12 cellular contexts compared by ENCODE assay signal in genomic region chr5:17951392-17952169, GRCh38.
DNase-seq lines count a peak whose midpoint lies in the region; ATAC-seq and TF ChIP-seq lines count a peak whose summit lies in the region.
"Had no signal": no experiment of that assay in that cellular context is flagged by ENCODE, and none has a peak within 500 bp of the region (broad histone marks: within the 10 kb centered on the region; RNA-seq: fewer than 3 reads in every experiment).

No MANE protein-coding gene starts in this region.

- H3K9me3 ChIP-seq in PC-3 (ENCODE audit: low read length): no peaks in the 10 kb centered on the region
- H3K9me3 ChIP-seq in hepatocyte (ENCODE audit: low read depth): no peaks in the 10 kb centered on the region
- peaks cover 35% of the 10 kb centered on the region for H3K9me3 ChIP-seq in Karpas-422 (ENCODE audit: low read length)
- H3K9me3 ChIP-seq in right atrium auricular region: peaks cover 0 to 13% of the 10 kb centered on the region in 2 donors
- H3K9me3 ChIP-seq: testis had no signal

- peak overlapping the region; percentile 99 for H3K27ac ChIP-seq in PC-3 (ENCODE audit: low read length)
- no peak overlapping the region for H3K27ac ChIP-seq in hepatocyte
- no peak overlapping the region for H3K27ac ChIP-seq in Karpas-422 (ENCODE audit: low read length)
- H3K27ac ChIP-seq in right atrium auricular region: no peak overlapping the region
- H3K27ac ChIP-seq: BLaER1 treated with 17β-estradiol and CSF1 and Interleukin-3, amounts not matched to agents 10 nM and 100 nM; testis had no signal

- peaks cover 22% of the 10 kb centered on the region for H3K4me1 ChIP-seq in PC-3 (ENCODE audit: insufficient read depth, low read length)
- H3K4me1 ChIP-seq in hepatocyte (ENCODE audit: insufficient read depth): no peaks in the 10 kb centered on the region
- no peaks in the 10 kb centered on the region for H3K4me1 ChIP-seq in Karpas-422 (ENCODE audit: low read length)
- H3K4me1 ChIP-seq in right atrium auricular region: no peaks in the 10 kb centered on the region
- H3K4me1 ChIP-seq: BLaER1 treated with 17β-estradiol and CSF1 and Interleukin-3, amounts not matched to agents 10 nM and 100 nM; testis had no signal

- H3K79me2 ChIP-seq in PC-3 (ENCODE audit: low read length): no peaks in the 10 kb centered on the region
- no peaks in the 10 kb centered on the region for H3K79me2 ChIP-seq in hepatocyte
- H3K79me2 ChIP-seq in Karpas-422 (ENCODE audit: low read length): no peaks in the 10 kb centered on the region

- DNase-seq in COR-L47 (lab: John Stamatoyannopoulos, UW) (peak; percentile 67), KBM-7 (peak; percentile 17), PC-3 (peak; percentile 98), hepatocyte (ENCODE audit: low spot score) (peak; percentile 16), Karpas-422 (no peak), right atrium auricular region (ENCODE audit: low spot score) (no peak)
- DNase-seq in activated CD4-positive, alpha-beta T cell treated with anti-CD3 and anti-CD28 coated beads, Interleukin-2, amount 10 ng/mL, durations not matched to agents 7 days and 5 days: no peak
- no peak for DNase-seq in T-helper 2 cell treated with Interferon-gamma antibody and Interleukin-4, amounts not matched to agents 5 μg/mL and 100 μg/mL, for 36 hours (ENCODE audit: low spot score)
- DNase-seq: dorsolateral prefrontal cortex, T-helper 1 cell, testis had no signal

- H3K9me2 ChIP-seq in PC-3 (replicated peaks; ENCODE audit: low read length): no peaks in the 10 kb centered on the region
- H3K9me2 ChIP-seq in hepatocyte (replicated peaks; ENCODE audit: insufficient read depth): no peaks in the 10 kb centered on the region
- no peaks in the 10 kb centered on the region for H3K9me2 ChIP-seq in Karpas-422 (replicated peaks; ENCODE audit: insufficient read depth, low read length)

- H2AFZ ChIP-seq in PC-3 (ENCODE audit: low read length) (peak overlapping the region; percentile 86), hepatocyte (no peak overlapping the region), Karpas-422 (ENCODE audit: low read length) (no peak overlapping the region)

- H3K27me3 ChIP-seq in PC-3 (ENCODE audit: low read length): no peaks in the 10 kb centered on the region
- H3K27me3 ChIP-seq in hepatocyte: no peaks in the 10 kb centered on the region
- no peaks in the 10 kb centered on the region for H3K27me3 ChIP-seq in Karpas-422 (ENCODE audit: low read length)
- H3K27me3 ChIP-seq in right atrium auricular region: no peaks in the 10 kb centered on the region
- H3K27me3 ChIP-seq: BLaER1 treated with 17β-estradiol and CSF1 and Interleukin-3, amounts not matched to agents 10 nM and 100 nM; dorsolateral prefrontal cortex; testis had no signal

- peak; percentile 94 for ATAC-seq in PC-3

- peaks cover 15% of the 10 kb centered on the region for H3K9me3 Mint-ChIP-seq in activated CD4-positive, alpha-beta T cell treated with anti-CD3 and anti-CD28 coated beads, Interleukin-2, amount 10 ng/mL, durations not matched to agents 7 days and 5 days
- peaks cover 69% of the 10 kb centered on the region for H3K9me3 Mint-ChIP-seq in T-helper 2 cell treated with Interferon-gamma antibody and Interleukin-4, amounts not matched to agents 5 μg/mL and 100 μg/mL, for 36 hours

- H3K4me1 Mint-ChIP-seq in activated CD4-positive, alpha-beta T cell treated with anti-CD3 and anti-CD28 coated beads, Interleukin-2, amount 10 ng/mL, durations not matched to agents 7 days and 5 days: no peaks in the 10 kb centered on the region
- H3K4me1 Mint-ChIP-seq in T-helper 2 cell treated with Interferon-gamma antibody and Interleukin-4, amounts not matched to agents 5 μg/mL and 100 μg/mL, for 36 hours (ENCODE audit: low read depth): no peaks in the 10 kb centered on the region

- no peaks in the 10 kb centered on the region for H3K36me3 Mint-ChIP-seq in activated CD4-positive, alpha-beta T cell treated with anti-CD3 and anti-CD28 coated beads, Interleukin-2, amount 10 ng/mL, durations not matched to agents 7 days and 5 days (ENCODE audit: low read depth)
- no peaks in the 10 kb centered on the region for H3K36me3 Mint-ChIP-seq in T-helper 2 cell treated with Interferon-gamma antibody and Interleukin-4, amounts not matched to agents 5 μg/mL and 100 μg/mL, for 36 hours (ENCODE audit: low read depth)

- peak overlapping the region; percentile 90 for H3K4me2 ChIP-seq in PC-3 (ENCODE audit: low read length)
- no peak overlapping the region for H3K4me2 ChIP-seq in hepatocyte
- no peak overlapping the region for H3K4me2 ChIP-seq in Karpas-422 (ENCODE audit: low read depth, low read length, poor library complexity, severe bottlenecking)
- H3K4me2 ChIP-seq: BLaER1 treated with 17β-estradiol and CSF1 and Interleukin-3, amounts not matched to agents 10 nM and 100 nM had no signal

- H3K9ac ChIP-seq in PC-3 (ENCODE audit: low read length) (peak overlapping the region; percentile 80), Karpas-422 (ENCODE audit: low read length) (no peak overlapping the region)
- H3K9ac ChIP-seq: BLaER1 treated with 17β-estradiol and CSF1 and Interleukin-3, amounts not matched to agents 10 nM and 100 nM had no signal

- no peak overlapping the region for H3K4me3 Mint-ChIP-seq in activated CD4-positive, alpha-beta T cell treated with anti-CD3 and anti-CD28 coated beads, Interleukin-2, amount 10 ng/mL, durations not matched to agents 7 days and 5 days
- H3K4me3 Mint-ChIP-seq in T-helper 2 cell treated with Interferon-gamma antibody and Interleukin-4, amounts not matched to agents 5 μg/mL and 100 μg/mL, for 36 hours: no peak overlapping the region

- H3K4me3 ChIP-seq in PC-3 (ENCODE audit: low read length) (peak overlapping the region; percentile 61), hepatocyte (no peak overlapping the region), Karpas-422 (ENCODE audit: low read length) (no peak overlapping the region), right atrium auricular region (no peak overlapping the region)
- H3K4me3 ChIP-seq: BLaER1 treated with 17β-estradiol and CSF1 and Interleukin-3, amounts not matched to agents 10 nM and 100 nM; dorsolateral prefrontal cortex; testis had no signal

- H4K20me1 ChIP-seq in PC-3 (ENCODE audit: low read length) (no peaks in the 10 kb centered on the region), hepatocyte (ENCODE audit: insufficient read depth, poor library complexity, severe bottlenecking) (no peaks in the 10 kb centered on the region), Karpas-422 (ENCODE audit: insufficient read depth, low read depth, low read length) (no peaks in the 10 kb centered on the region)
- H4K20me1 ChIP-seq: BLaER1 treated with 17β-estradiol and CSF1 and Interleukin-3, amounts not matched to agents 10 nM and 100 nM had no signal

- intact Hi-C loops in PC-3 (cut with micrococcal nuclease): loop anchor here (1.0 to 5.0 kb wide), 5 partner anchors 41 to 734 kb away; partner anchors contain the start of gene BASP1

- 57% methylated on average over 9 of the region's 9 CpGs for WGBS in hepatocyte (ENCODE audit: low lambda C conversion rate, missing lambda C conversion rate)

- peak; percentile 91 for TF ChIP-seq CTCF in PC-3 (conservative IDR thresholded peaks at IDR 0.05; ENCODE audit: low read depth, low read length)
- TF ChIP-seq CTCF in hepatocyte (IDR thresholded peaks at IDR 0.05; ENCODE audit: poor library complexity): peak; percentile 6
- no peak for TF ChIP-seq CTCF in right atrium auricular region (IDR thresholded peaks at IDR 0.05)

- no peaks in the 10 kb centered on the region for H3K36me3 ChIP-seq in PC-3 (ENCODE audit: low read depth, low read length)
- no peaks in the 10 kb centered on the region for H3K36me3 ChIP-seq in hepatocyte (replicated peaks; ENCODE audit: insufficient read depth, low read depth)
- H3K36me3 ChIP-seq in Karpas-422 (ENCODE audit: insufficient read depth, low read length): no peaks in the 10 kb centered on the region
- H3K36me3 ChIP-seq in right atrium auricular region: no peaks in the 10 kb centered on the region
- H3K36me3 ChIP-seq: BLaER1 treated with 17β-estradiol and CSF1 and Interleukin-3, amounts not matched to agents 10 nM and 100 nM had no signal

- H3K27ac Mint-ChIP-seq in activated CD4-positive, alpha-beta T cell treated with anti-CD3 and anti-CD28 coated beads, Interleukin-2, amount 10 ng/mL, durations not matched to agents 7 days and 5 days: no peak overlapping the region
- H3K27ac Mint-ChIP-seq in T-helper 2 cell treated with Interferon-gamma antibody and Interleukin-4, amounts not matched to agents 5 μg/mL and 100 μg/mL, for 36 hours: no peak overlapping the region

- no peaks in the 10 kb centered on the region for H3F3A ChIP-seq in PC-3 (ENCODE audit: low read length, unreplicated experiment)

- POLR2A ChIA-PET in PC-3 (lab: Charles Lee; ENCODE audit: unreplicated experiment): interaction anchor here (0.6 kb wide), 2 partner anchors 8 to 549 kb away, joined by 7 to 10 read pairs; no protein-coding TSS in a partner anchor
- POLR2A ChIA-PET in activated CD4-positive, alpha-beta T cell treated with anti-CD3 and anti-CD28 coated beads, Interleukin-2, amount 10 ng/mL, durations not matched to agents 7 days and 5 days (lab: Charles Lee): no interaction called here

- in situ Hi-C loops in KBM-7 (cut with MboI; ENCODE audit: low pct_unique_long_range_greater_than_20kb, low sequenced_read_pairs): no loop called here

- CTCF ChIA-PET in PC-3 (lab: Charles Lee): interaction anchor here (0.6 to 1.2 kb wide), 6 partner anchors 15 to 736 kb away, joined by 3 to 8 read pairs (median 6); no protein-coding TSS in a partner anchor
- CTCF ChIA-PET in activated CD4-positive, alpha-beta T cell treated with anti-CD3 and anti-CD28 coated beads, Interleukin-2, amount 10 ng/mL, durations not matched to agents 7 days and 5 days (lab: Charles Lee): no interaction called here

- BruUV-seq in PC-3 (replicated peaks; lab: Mats Ljungman, UMichigan): no TSS peak

- no peaks in the 10 kb centered on the region for H3K27me3 Mint-ChIP-seq in activated CD4-positive, alpha-beta T cell treated with anti-CD3 and anti-CD28 coated beads, Interleukin-2, amount 10 ng/mL, durations not matched to agents 7 days and 5 days
- H3K27me3 Mint-ChIP-seq in T-helper 2 cell treated with Interferon-gamma antibody and Interleukin-4, amounts not matched to agents 5 μg/mL and 100 μg/mL, for 36 hours (ENCODE audit: low read depth): no peaks in the 10 kb centered on the region

Comparison
In these comparisons a context has a peak if more than half of its experiments do, and no peak if none do; other contexts are left out.
1. DNase-seq: peak in COR-L47 (single experiment), KBM-7 (single experiment), PC-3 (single experiment) and hepatocyte (single experiment); none in activated CD4-positive, alpha-beta T cell treated with anti-CD3 and anti-CD28 coated beads, Interleukin-2, amount 10 ng/mL, durations not matched to agents 7 days and 5 days (single experiment), T-helper 2 cell treated with Interferon-gamma antibody and Interleukin-4, amounts not matched to agents 5 μg/mL and 100 μg/mL, for 36 hours (single experiment), Karpas-422 (single experiment) and right atrium auricular region (single experiment).
2. CTCF ChIP-seq: peak in PC-3 (single experiment) and hepatocyte (single experiment); none in right atrium auricular region (0 of 2).